30 cellular contexts compared by ENCODE assay signal in the genomic region with DNA sequence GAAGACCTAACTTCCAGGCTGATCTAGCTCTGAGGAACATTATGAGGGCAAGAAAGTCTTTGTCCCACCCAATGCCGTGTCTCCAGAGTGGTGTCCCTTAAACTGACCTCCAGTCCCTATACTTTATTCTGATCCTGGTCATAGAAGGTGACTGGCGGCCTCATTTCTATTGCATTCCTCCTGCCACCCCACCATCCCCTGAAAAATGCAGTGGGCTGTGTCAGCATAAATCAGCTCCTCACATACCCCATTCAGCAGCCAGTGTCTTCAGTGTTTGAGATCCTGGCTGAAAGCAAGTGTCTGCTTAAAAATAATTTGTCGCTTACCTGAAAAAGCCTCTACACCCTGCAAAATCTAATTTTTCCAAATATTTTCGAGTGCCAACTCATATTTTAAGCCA.
"Had no signal": no experiment of that assay in that cellular context is flagged by ENCODE, and none has a peak within 500 bp of the region (broad histone marks: within the 10 kb centered on the region; RNA-seq: fewer than 3 reads in every experiment).

No MANE protein-coding gene starts in this region.

- H3K36me3 ChIP-seq: adrenal gland, brain microvascular endothelial cell, WERI-Rb-1 had no signal

- H3K4me1 ChIP-seq: adrenal gland had no signal

- H3K4me3 ChIP-seq: adrenal gland, coronary artery, dorsolateral prefrontal cortex had no signal

- H3K27ac ChIP-seq: adrenal gland, brain microvascular endothelial cell, coronary artery, WERI-Rb-1 had no signal

- H3K4me1 Mint-ChIP-seq: activated CD4-positive, alpha-beta memory T cell treated with anti-CD3 and anti-CD28 coated beads, Interleukin-2, amount 10 ng/mL, durations not matched to agents 7 days and 5 days; activated CD4-positive, alpha-beta T cell treated with anti-CD3 and anti-CD28 coated beads for 36 hours; activated CD4-positive, alpha-beta T cell treated with anti-CD3 and anti-CD28 coated beads, Interleukin-2, amount 10 ng/mL, durations not matched to agents 24 days and 14 days; activated naive CD4-positive, alpha-beta T cell treated with anti-CD3 and anti-CD28 coated beads, Interleukin-2, amount 50 U/mL, for 24 hours; activated naive CD8-positive, alpha-beta T cell treated with anti-CD3 and anti-CD28 coated beads for 36 hours; activated naive CD8-positive, alpha-beta T cell treated with anti-CD3 and anti-CD28 coated beads, Interleukin-2, amount 50 U/mL, for 24 hours; activated T-helper 17 cell treated with anti-CD3 and anti-CD28 coated beads, Interleukin-2, amount 50 U/mL, for 72 hours; central memory CD8-positive, alpha-beta T cell; T-helper 17 cell had no signal

- H3K27me3 ChIP-seq: adrenal gland, brain microvascular endothelial cell, dorsolateral prefrontal cortex had no signal

- ATAC-seq: activated CD4-positive, alpha-beta T cell treated with anti-CD3 and anti-CD28 coated beads for 36 hours; activated naive CD8-positive, alpha-beta T cell treated with anti-CD3 and anti-CD28 coated beads, Interleukin-2, amount 50 U/mL, for 24 hours; activated T-helper 17 cell treated with anti-CD3 and anti-CD28 coated beads, Interleukin-2, amount 50 U/mL, for 72 hours; esophagus mucosa; T-helper 17 cell had no signal

- H3K4me3 Mint-ChIP-seq: activated CD4-positive, alpha-beta memory T cell treated with anti-CD3 and anti-CD28 coated beads, Interleukin-2, amount 10 ng/mL, durations not matched to agents 7 days and 5 days; activated CD4-positive, alpha-beta T cell treated with anti-CD3 and anti-CD28 coated beads for 36 hours; activated CD4-positive, alpha-beta T cell treated with anti-CD3 and anti-CD28 coated beads, Interleukin-2, amount 10 ng/mL, durations not matched to agents 24 days and 14 days; activated naive CD4-positive, alpha-beta T cell treated with anti-CD3 and anti-CD28 coated beads for 36 hours; activated naive CD4-positive, alpha-beta T cell treated with anti-CD3 and anti-CD28 coated beads, Interleukin-2, amount 50 U/mL, for 24 hours; activated naive CD8-positive, alpha-beta T cell treated with anti-CD3 and anti-CD28 coated beads for 36 hours; activated naive CD8-positive, alpha-beta T cell treated with anti-CD3 and anti-CD28 coated beads, Interleukin-2, amount 50 U/mL, for 24 hours; activated T-cell treated with anti-CD3 and anti-CD28 coated beads, Interleukin-2, amount 50 U/mL, for 24 hours; activated T-helper 17 cell treated with anti-CD3 and anti-CD28 coated beads, Interleukin-2, amount 50 U/mL, for 72 hours; central memory CD8-positive, alpha-beta T cell; dendritic cell treated with granulocyte-macrophage colony-stimulating factor and Interleukin-4, amounts not matched to agents 40 ng/mL and 50 ng/mL, for 4 days; endodermal cell; T-helper 17 cell; T-helper 2 cell treated with Interferon-gamma antibody and Interleukin-4, amounts not matched to agents 5 μg/mL and 100 μg/mL, for 36 hours had no signal

- H3K9me3 ChIP-seq: adrenal gland had no signal

- H3K36me3 Mint-ChIP-seq: activated naive CD4-positive, alpha-beta T cell treated with anti-CD3 and anti-CD28 coated beads, Interleukin-2, amount 50 U/mL, for 24 hours; activated naive CD8-positive, alpha-beta T cell treated with anti-CD3 and anti-CD28 coated beads for 36 hours had no signal

- H3K27me3 Mint-ChIP-seq: activated CD4-positive, alpha-beta memory T cell treated with anti-CD3 and anti-CD28 coated beads, Interleukin-2, amount 10 ng/mL, durations not matched to agents 7 days and 5 days; activated naive CD4-positive, alpha-beta T cell treated with anti-CD3 and anti-CD28 coated beads, Interleukin-2, amount 50 U/mL, for 24 hours; activated naive CD8-positive, alpha-beta T cell treated with anti-CD3 and anti-CD28 coated beads, Interleukin-2, amount 50 U/mL, for 24 hours; activated T-cell treated with anti-CD3 and anti-CD28 coated beads, Interleukin-2, amount 50 U/mL, for 24 hours; central memory CD8-positive, alpha-beta T cell; dendritic cell treated with granulocyte-macrophage colony-stimulating factor and Interleukin-4, amounts not matched to agents 40 ng/mL and 50 ng/mL, for 4 days had no signal

- H3K27ac Mint-ChIP-seq: activated CD4-positive, alpha-beta memory T cell treated with anti-CD3 and anti-CD28 coated beads, Interleukin-2, amount 10 ng/mL, durations not matched to agents 7 days and 5 days; activated CD4-positive, alpha-beta T cell treated with anti-CD3 and anti-CD28 coated beads for 36 hours; activated CD4-positive, alpha-beta T cell treated with anti-CD3 and anti-CD28 coated beads, Interleukin-2, amount 10 ng/mL, durations not matched to agents 24 days and 14 days; activated naive CD4-positive, alpha-beta T cell treated with anti-CD3 and anti-CD28 coated beads for 36 hours; activated naive CD4-positive, alpha-beta T cell treated with anti-CD3 and anti-CD28 coated beads, Interleukin-2, amount 50 U/mL, for 24 hours; activated naive CD8-positive, alpha-beta T cell treated with anti-CD3 and anti-CD28 coated beads for 36 hours; activated naive CD8-positive, alpha-beta T cell treated with anti-CD3 and anti-CD28 coated beads, Interleukin-2, amount 50 U/mL, for 24 hours; activated T-cell treated with anti-CD3 and anti-CD28 coated beads, Interleukin-2, amount 50 U/mL, for 24 hours; activated T-helper 17 cell treated with anti-CD3 and anti-CD28 coated beads, Interleukin-2, amount 50 U/mL, for 72 hours; dendritic cell treated with granulocyte-macrophage colony-stimulating factor and Interleukin-4, amounts not matched to agents 40 ng/mL and 50 ng/mL, for 4 days; endodermal cell; T-helper 17 cell; T-helper 2 cell treated with Interferon-gamma antibody and Interleukin-4, amounts not matched to agents 5 μg/mL and 100 μg/mL, for 36 hours had no signal

- DNase-seq: activated CD4-positive, alpha-beta memory T cell treated with anti-CD3 and anti-CD28 coated beads, Interleukin-2, amount 10 ng/mL, durations not matched to agents 7 days and 5 days; activated CD4-positive, alpha-beta T cell treated with anti-CD3 and anti-CD28 coated beads for 36 hours; activated CD4-positive, alpha-beta T cell treated with anti-CD3 and anti-CD28 coated beads, Interleukin-2, amount 10 ng/mL, durations not matched to agents 24 days and 14 days; activated CD4-positive, CD25-positive, alpha-beta regulatory T cell; activated CD4-positive, CD25-positive, alpha-beta regulatory T cell treated with anti-CD3 and anti-CD28 coated beads, Interleukin-2, amount 50 U/mL, for 72 hours; activated CD8-positive, alpha-beta memory T cell treated with anti-CD3 and anti-CD28 coated beads, Interleukin-2, amount 50 U/mL, for 48 hours; activated effector memory CD4-positive, alpha-beta T cell treated with Interleukin-2 at 50 U/mL for 16 hours; activated naive CD4-positive, alpha-beta T cell treated with anti-CD3 and anti-CD28 coated beads for 36 hours; activated naive CD8-positive, alpha-beta T cell treated with anti-CD3 and anti-CD28 coated beads for 36 hours; activated naive CD8-positive, alpha-beta T cell treated with anti-CD3 and anti-CD28 coated beads, Interleukin-2, amount 50 U/mL, for 24 hours; activated T-cell treated with anti-CD3 and anti-CD28 coated beads for 4 hours; activated T-cell treated with anti-CD3 and anti-CD28 coated beads, Interleukin-2, amount 50 U/mL, for 24 hours; adrenal gland; aorta; brain microvascular endothelial cell; effector memory CD4-positive, alpha-beta T cell; endodermal cell; head of caudate nucleus; T-helper 1 cell; T-helper 17 cell; T1000; WERI-Rb-1 had no signal

- H3K9me3 Mint-ChIP-seq: activated CD4-positive, alpha-beta memory T cell treated with anti-CD3 and anti-CD28 coated beads, Interleukin-2, amount 10 ng/mL, durations not matched to agents 7 days and 5 days; activated CD4-positive, alpha-beta T cell treated with anti-CD3 and anti-CD28 coated beads, Interleukin-2, amount 10 ng/mL, durations not matched to agents 24 days and 14 days; activated naive CD4-positive, alpha-beta T cell treated with anti-CD3 and anti-CD28 coated beads for 36 hours; activated naive CD4-positive, alpha-beta T cell treated with anti-CD3 and anti-CD28 coated beads, Interleukin-2, amount 50 U/mL, for 24 hours; activated naive CD8-positive, alpha-beta T cell treated with anti-CD3 and anti-CD28 coated beads for 36 hours; activated T-cell treated with anti-CD3 and anti-CD28 coated beads, Interleukin-2, amount 50 U/mL, for 24 hours; dendritic cell treated with granulocyte-macrophage colony-stimulating factor and Interleukin-4, amounts not matched to agents 40 ng/mL and 50 ng/mL, for 4 days; endodermal cell; T-helper 2 cell treated with Interferon-gamma antibody and Interleukin-4, amounts not matched to agents 5 μg/mL and 100 μg/mL, for 36 hours had no signal
